Comparison of ENCODE assay signal across 9 cellular contexts in genomic region chr17:37743875-37744632, GRCh38. TPM values are rescaled to one million over a fixed set of nuclear protein-coding genes. Genes with fewer than 3 reads are reported as not detected.
DNase-seq lines count a peak whose midpoint lies in the region; ATAC-seq and TF ChIP-seq lines count a peak whose summit lies in the region.
"Had no signal": no experiment of that assay in that cellular context is flagged by ENCODE, and none has a peak within 500 bp of the region (broad histone marks: within the 10 kb centered on the region; RNA-seq: fewer than 3 reads in every experiment).

No MANE protein-coding gene starts in this region.

- ATAC-seq in gastrocnemius medialis, result no peak

- no peak overlapping the region; the same call in 1 of the 2 replicates for H3K4me3 ChIP-seq in MM.1S (ENCODE audit: low read length)
- H3K4me3 ChIP-seq in gastrocnemius medialis, result peak overlapping the region in 3 of 4 donors; percentile 12 to 44 (median 40)
- no peak overlapping the region for H3K4me3 ChIP-seq in MG63

- 0 out of 2 replicates have a peak, but pooled peaks cover 9% of the 10 kb centered on the region for H3K4me1 ChIP-seq in MM.1S (ENCODE audit: low read length)
- peaks cover 15 to 22% of the 10 kb centered on the region in 2 donors for H3K4me1 ChIP-seq in gastrocnemius medialis

- DNase-seq in DMS 273 (lab: John Stamatoyannopoulos, UW; ENCODE audit: unreplicated experiment), result peak; percentile 56
- DNase-seq in DMS 273 treated with DMSO at 0.1 percent for 48 hours (lab: John Stamatoyannopoulos, UW), result no peak
- no peak for DNase-seq in MM.1S
- peak; percentile 62 for DNase-seq in glutamatergic neuron
- DNase-seq in gastrocnemius medialis, result no peak
- no peak for DNase-seq in MG63
- DNase-seq in COR-L47 (lab: John Stamatoyannopoulos, UW), result no peak
- no peak for DNase-seq in activated gamma-delta T cell treated with Interleukin-2 at 50 U/mL for 16 hours

- no peaks in the 10 kb centered on the region for H3K36me3 ChIP-seq in MM.1S (replicated peaks; ENCODE audit: insufficient read depth, low read length)
- H3K36me3 ChIP-seq in gastrocnemius medialis, result no peaks in the 10 kb centered on the region
- H3K36me3 ChIP-seq in MG63, result no peaks in the 10 kb centered on the region

- H3K9me3 Mint-ChIP-seq in glutamatergic neuron (ENCODE audit: unreplicated experiment), result peaks cover 4% of the 10 kb centered on the region

- no peak overlapping the region for H3K27ac Mint-ChIP-seq in glutamatergic neuron (ENCODE audit: unreplicated experiment)

- H3K27me3 ChIP-seq in MM.1S (replicated peaks; ENCODE audit: insufficient read depth, low read length) (peaks cover 20% of the 10 kb centered on the region), gastrocnemius medialis (peaks cover 77 to 88% (median 85%) of the 10 kb centered on the region in 3 donors), MG63 (peaks cover 39% of the 10 kb centered on the region)

- no peak overlapping the region for H3K9ac ChIP-seq in MM.1S (ENCODE audit: low read length)

- H2AFZ ChIP-seq in MM.1S (ENCODE audit: low read length), result peak overlapping the region; percentile 64; the same call in 1 of the 2 replicates

- no peaks in the 10 kb centered on the region for H3F3A ChIP-seq in MM.1S (ENCODE audit: insufficient read depth, low read length)

- no peak for TF ChIP-seq POLR2A in gastrocnemius medialis (IDR thresholded peaks at IDR 0.05)

- peak overlapping the region; percentile 46 for H3K4me3 Mint-ChIP-seq in glutamatergic neuron (ENCODE audit: unreplicated experiment)

- no peak for TF ChIP-seq CTCF in MM.1S (IDR thresholded peaks at IDR 0.05; ENCODE audit: low read length)
- no peak for TF ChIP-seq CTCF in glutamatergic neuron (IDR thresholded peaks at IDR 0.05; ENCODE audit: partially characterized antibody, unreplicated experiment)
- TF ChIP-seq CTCF in gastrocnemius medialis (IDR thresholded peaks at IDR 0.05 in 4 of 5, conservative IDR thresholded peaks at IDR 0.05 in 1 of 5), result no peak

- H3K79me2 ChIP-seq in MM.1S (ENCODE audit: low read length), result no peaks in the 10 kb centered on the region

- H3K9me2 ChIP-seq in MM.1S (replicated peaks; ENCODE audit: insufficient read depth, low read length), result no peaks in the 10 kb centered on the region

- no peaks in the 10 kb centered on the region for H3K4me1 Mint-ChIP-seq in glutamatergic neuron (ENCODE audit: low read depth, unreplicated experiment)

- H3K27ac ChIP-seq in MM.1S (ENCODE audit: low read length) (no peak overlapping the region), gastrocnemius medialis (no peak overlapping the region)
- H3K27ac ChIP-seq: 22Rv1 had no signal

- intact Hi-C loops in gastrocnemius medialis (cut with DNase I; ENCODE audit: low total_unique reads), result no loop called here

- peaks cover 20% of the 10 kb centered on the region for H3K27me3 Mint-ChIP-seq in glutamatergic neuron (ENCODE audit: unreplicated experiment)

- no peaks in the 10 kb centered on the region for H3K36me3 Mint-ChIP-seq in glutamatergic neuron (ENCODE audit: unreplicated experiment)

- in situ Hi-C loops in gastrocnemius medialis (cut with MboI; ENCODE audit: low sequenced_read_pairs in 4 of 4), result loop anchor here in 1 of 4 donors (25.0 kb wide), 1 partner anchor 93 kb away; no protein-coding TSS in a partner anchor

- no peaks in the 10 kb centered on the region for H3K9me3 ChIP-seq in MM.1S (replicated peaks; ENCODE audit: insufficient read depth, low read length)
- no peaks in the 10 kb centered on the region for H3K9me3 ChIP-seq in gastrocnemius medialis
- no peaks in the 10 kb centered on the region for H3K9me3 ChIP-seq in MG63

- peak overlapping the region; percentile 83; the same call in 1 of the 2 replicates for H3K4me2 ChIP-seq in MM.1S (ENCODE audit: low read depth, low read length)

- H4K20me1 ChIP-seq in MM.1S (ENCODE audit: insufficient read depth, low read length), result no peaks in the 10 kb centered on the region

RNA-seq across cellular contexts. Expression of gene HNF1B, which starts 0.8 kb away (rescaled TPM):
- total RNA-seq in glutamatergic neuron (ENCODE audit: unreplicated experiment) (not detected), gastrocnemius medialis (not detected)
- total RNA-seq in MG63 (2014; rRNA removed; shearing (Covaris generic); ENCODE audit: low replicate concordance), result not detected in 2 replicates

Comparison
In these comparisons a context has a peak if more than half of its experiments do, and no peak if none do; other contexts are left out.
1. DNase-seq: peak in DMS 273 (single experiment) and glutamatergic neuron (single experiment); none in DMS 273 treated with DMSO at 0.1 percent for 48 hours (single experiment), MM.1S (single experiment), gastrocnemius medialis (0 of 2), MG63 (single experiment), COR-L47 (single experiment) and activated gamma-delta T cell treated with Interleukin-2 at 50 U/mL for 16 hours (single experiment).
2. H3K4me3 ChIP-seq: peak in gastrocnemius medialis (3 of 4); none in MM.1S (single experiment) and MG63 (single experiment).